Comparison of ENCODE assay signal across 20 cellular contexts in genomic region chr9:104078596-104078995, GRCh38.
"Had no signal": no experiment of that assay in that cellular context is flagged by ENCODE, and none has a peak within 500 bp of the region (broad histone marks: within the 10 kb centered on the region; RNA-seq: fewer than 3 reads in every experiment).

No MANE protein-coding gene starts in this region.

- DNase-seq: dermis blood vessel endothelial cell; dorsolateral prefrontal cortex; effector CD4-positive, alpha-beta T cell; effector memory CD4-positive, alpha-beta T cell; foreskin fibroblast; foreskin melanocyte; gastrocnemius medialis; glutamatergic neuron; head of caudate nucleus; heart right ventricle; hippocampal formation; left cardiac atrium; left lung; left ventricle myocardium superior; lower lobe of right lung; mesenchymal stem cell; mucosa of descending colon had no signal

- H3K4me3 Mint-ChIP-seq: mesothelial cell of epicardium had no signal

- H3K9me3 ChIP-seq: esophagus muscularis mucosa, gastrocnemius medialis, lower lobe of right lung had no signal

- H3K27ac Mint-ChIP-seq: mesothelial cell of epicardium had no signal

- H3K27ac ChIP-seq: coronary artery, dorsolateral prefrontal cortex, esophagus muscularis mucosa, gastrocnemius medialis, heart right ventricle, left lung, lower lobe of right lung had no signal

- H3K4me3 ChIP-seq: coronary artery, dorsolateral prefrontal cortex, esophagus muscularis mucosa, gastrocnemius medialis, heart right ventricle, left lung, lower lobe of right lung, mucosa of descending colon had no signal

- ATAC-seq: gastrocnemius medialis, heart right ventricle, left cardiac atrium, left lung, left ventricle myocardium superior, lower lobe of right lung, mucosa of descending colon had no signal

- H3K27me3 ChIP-seq: esophagus muscularis mucosa, gastrocnemius medialis, heart right ventricle, left lung had no signal

- H3K36me3 ChIP-seq: esophagus muscularis mucosa, gastrocnemius medialis, heart right ventricle, left lung, lower lobe of right lung had no signal

- H3K36me3 Mint-ChIP-seq: mesothelial cell of epicardium had no signal
